Comparison of ENCODE assay signal across 10 cellular contexts in genomic region chr12:2281446-2281845, GRCh38.
"Had no signal": no experiment of that assay in that cellular context is flagged by ENCODE, and none has a peak within 500 bp of the region (broad histone marks: within the 10 kb centered on the region; RNA-seq: fewer than 3 reads in every experiment).

No MANE protein-coding gene starts in this region.

- DNase-seq: H7, HFFc6, IMR-90, KG1 had no signal

- H3K27ac Mint-ChIP-seq: GM23338, HFFc6 had no signal

- H3K4me1 ChIP-seq: HAP-1 had no signal

- H3K27ac ChIP-seq: HL-60 had no signal

- H3K4me3 ChIP-seq: GM23338, HAP-1, K562 had no signal

- H3K4me3 Mint-ChIP-seq: GM23338, HFFc6 had no signal

- H3K36me3 ChIP-seq: HAP-1 had no signal

- H3K4me2 ChIP-seq: GM23338 had no signal

- H2AFZ ChIP-seq: GM23338 had no signal

- ATAC-seq: HCT116, K562 had no signal

- H3K9me3 Mint-ChIP-seq: GM23338, HFFc6 had no signal

- FAIRE-seq: H1, K562 had no signal

- H3K9me3 ChIP-seq: HAP-1 had no signal
